Comparison of ENCODE assay signal across 20 cellular contexts in the genomic region with DNA sequence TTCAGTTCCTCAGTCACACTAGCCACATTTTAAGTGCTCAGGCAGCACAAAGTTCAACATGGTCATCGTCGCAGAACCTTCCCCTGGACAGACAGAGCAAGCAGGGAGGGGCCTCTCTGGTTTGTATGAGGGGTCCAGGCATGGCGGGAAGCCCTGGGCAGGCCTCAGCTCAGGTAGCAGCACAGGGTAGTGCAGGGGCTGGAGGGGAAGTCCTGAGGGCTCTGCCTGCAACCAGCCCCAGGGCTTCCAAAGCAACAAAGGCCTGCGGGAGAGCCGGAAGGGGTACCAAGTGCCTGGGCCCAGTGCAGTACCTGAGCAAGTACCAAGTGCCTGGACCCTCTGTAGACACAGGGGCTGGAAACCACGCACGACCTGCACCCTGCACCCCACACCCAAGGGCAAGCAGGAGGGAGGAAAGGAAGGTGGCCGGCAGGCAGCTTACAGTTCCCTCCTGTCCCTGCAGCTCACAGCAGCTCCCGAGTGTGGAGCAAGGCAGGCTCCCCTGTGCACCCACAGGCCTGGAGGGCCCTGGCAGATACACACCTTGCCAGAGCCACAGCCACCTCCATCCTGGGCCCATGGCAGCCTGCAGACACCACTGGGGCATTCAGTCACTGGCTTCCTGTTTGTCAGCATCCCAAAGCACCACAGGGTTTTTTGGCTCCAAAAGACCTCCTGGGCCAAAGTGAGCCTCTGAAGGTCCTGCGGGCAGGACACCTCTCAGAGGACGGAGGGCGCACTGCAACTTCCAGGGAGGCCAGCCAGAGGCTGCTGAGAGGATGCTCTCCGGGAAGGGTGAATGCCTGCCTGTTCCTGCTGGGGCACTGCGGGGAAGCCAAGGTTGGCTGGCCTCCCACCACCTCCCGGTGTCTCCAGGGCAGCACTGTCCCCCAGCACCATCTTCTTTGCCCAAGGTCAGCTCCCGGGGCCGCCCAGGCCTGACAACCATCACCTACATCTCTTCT. TPM values are rescaled to one million over a fixed set of nuclear protein-coding genes. Genes with fewer than 3 reads are reported as not detected.
"Had no signal": no experiment of that assay in that cellular context is flagged by ENCODE, and none has a peak within 500 bp of the region (broad histone marks: within the 10 kb centered on the region; RNA-seq: fewer than 3 reads in every experiment).

No MANE protein-coding gene starts in this region.

- ATAC-seq: left lung; naive thymus-derived CD8-positive, alpha-beta T cell; upper lobe of right lung had no signal

- H3K9me3 ChIP-seq: colonic mucosa, left lung, neutrophil, upper lobe of right lung had no signal

- H3K4me3 ChIP-seq: colonic mucosa, left lung, upper lobe of right lung had no signal

- DNase-seq: activated B cell treated with CpG ODN at 0.5 μM for 24 hours; activated CD4-positive, alpha-beta memory T cell treated with anti-CD3 and anti-CD28 coated beads for 36 hours; activated CD4-positive, alpha-beta T cell treated with anti-CD3 and anti-CD28 coated beads for 4 hours; activated T-cell treated with anti-CD3 and anti-CD28 coated beads for 4 hours; central memory CD4-positive, alpha-beta T cell; colonic mucosa; erythroblast; foreskin melanocyte; glutamatergic neuron; hypothalamus; mesenchymal stem cell; naive thymus-derived CD8-positive, alpha-beta T cell; stimulated activated naive CD4-positive, alpha-beta T cell; upper lobe of right lung had no signal

- H3K36me3 Mint-ChIP-seq: activated CD4-positive, alpha-beta memory T cell treated with anti-CD3 and anti-CD28 coated beads for 36 hours; activated naive CD8-positive, alpha-beta T cell; naive thymus-derived CD8-positive, alpha-beta T cell had no signal

- H3K27me3 Mint-ChIP-seq: activated naive CD8-positive, alpha-beta T cell had no signal

- H3K27ac ChIP-seq: colonic mucosa, left lung, neutrophil, parathyroid adenoma, upper lobe of right lung had no signal

- H3K4me1 Mint-ChIP-seq: activated B cell treated with CpG ODN at 0.5 μM for 24 hours; naive thymus-derived CD8-positive, alpha-beta T cell had no signal

- H3K79me2 ChIP-seq: parathyroid adenoma had no signal

- H3K36me3 ChIP-seq: colonic mucosa, left lung, neutrophil, upper lobe of right lung had no signal

- H3K9ac ChIP-seq: parathyroid adenoma had no signal

- H3K9me3 Mint-ChIP-seq: activated B cell treated with CpG ODN at 0.5 μM for 24 hours; activated CD4-positive, alpha-beta memory T cell treated with anti-CD3 and anti-CD28 coated beads for 36 hours; activated T-helper 1 cell treated with anti-CD3 and anti-CD28 coated beads, Interleukin-12 subunit alpha, Interleukin-12 subunit beta, Interleukin-2, Interleukin-4 antibody, amounts not matched to agents 30 ng/mL and 10 ng/mL and 1 ng/mL, durations not matched to agents 14 hours and 24 hours and 36 hours; naive thymus-derived CD8-positive, alpha-beta T cell; T-helper 2 cell treated with Interferon-gamma antibody and Interleukin-4, amounts not matched to agents 5 μg/mL and 100 μg/mL, for 36 hours had no signal

- H3K27ac Mint-ChIP-seq: activated B cell treated with CpG ODN at 0.5 μM for 24 hours; activated CD4-positive, alpha-beta memory T cell treated with anti-CD3 and anti-CD28 coated beads for 36 hours; activated naive CD8-positive, alpha-beta T cell; activated T-helper 1 cell treated with anti-CD3 and anti-CD28 coated beads, Interleukin-12 subunit alpha, Interleukin-12 subunit beta, Interleukin-2, Interleukin-4 antibody, amounts not matched to agents 30 ng/mL and 10 ng/mL and 1 ng/mL, durations not matched to agents 14 hours and 24 hours and 36 hours; naive thymus-derived CD8-positive, alpha-beta T cell; T-helper 2 cell treated with Interferon-gamma antibody and Interleukin-4, amounts not matched to agents 5 μg/mL and 100 μg/mL, for 36 hours had no signal

- H3K4me3 Mint-ChIP-seq: activated B cell treated with CpG ODN at 0.5 μM for 24 hours; activated CD4-positive, alpha-beta memory T cell treated with anti-CD3 and anti-CD28 coated beads for 36 hours; activated naive CD8-positive, alpha-beta T cell; activated T-helper 1 cell treated with anti-CD3 and anti-CD28 coated beads, Interleukin-12 subunit alpha, Interleukin-12 subunit beta, Interleukin-2, Interleukin-4 antibody, amounts not matched to agents 30 ng/mL and 10 ng/mL and 1 ng/mL, durations not matched to agents 14 hours and 24 hours and 36 hours; naive thymus-derived CD8-positive, alpha-beta T cell; T-helper 2 cell treated with Interferon-gamma antibody and Interleukin-4, amounts not matched to agents 5 μg/mL and 100 μg/mL, for 36 hours had no signal

- H2AFZ ChIP-seq: parathyroid adenoma had no signal

- H3K27me3 ChIP-seq: colonic mucosa had no signal

- H3K4me1 ChIP-seq: colonic mucosa, left lung, parathyroid adenoma, upper lobe of right lung had no signal

RNA-seq across cellular contexts. Expression of a gene that starts 6.5 kb away (rescaled TPM):
- total RNA-seq: activated B cell treated with CpG ODN at 0.5 μM for 24 hours; naive thymus-derived CD8-positive, alpha-beta T cell had no signal
- polyA plus RNA-seq: naive thymus-derived CD8-positive, alpha-beta T cell had no signal
